Comparison of ENCODE assay signal across 11 cellular contexts in the genomic region with DNA sequence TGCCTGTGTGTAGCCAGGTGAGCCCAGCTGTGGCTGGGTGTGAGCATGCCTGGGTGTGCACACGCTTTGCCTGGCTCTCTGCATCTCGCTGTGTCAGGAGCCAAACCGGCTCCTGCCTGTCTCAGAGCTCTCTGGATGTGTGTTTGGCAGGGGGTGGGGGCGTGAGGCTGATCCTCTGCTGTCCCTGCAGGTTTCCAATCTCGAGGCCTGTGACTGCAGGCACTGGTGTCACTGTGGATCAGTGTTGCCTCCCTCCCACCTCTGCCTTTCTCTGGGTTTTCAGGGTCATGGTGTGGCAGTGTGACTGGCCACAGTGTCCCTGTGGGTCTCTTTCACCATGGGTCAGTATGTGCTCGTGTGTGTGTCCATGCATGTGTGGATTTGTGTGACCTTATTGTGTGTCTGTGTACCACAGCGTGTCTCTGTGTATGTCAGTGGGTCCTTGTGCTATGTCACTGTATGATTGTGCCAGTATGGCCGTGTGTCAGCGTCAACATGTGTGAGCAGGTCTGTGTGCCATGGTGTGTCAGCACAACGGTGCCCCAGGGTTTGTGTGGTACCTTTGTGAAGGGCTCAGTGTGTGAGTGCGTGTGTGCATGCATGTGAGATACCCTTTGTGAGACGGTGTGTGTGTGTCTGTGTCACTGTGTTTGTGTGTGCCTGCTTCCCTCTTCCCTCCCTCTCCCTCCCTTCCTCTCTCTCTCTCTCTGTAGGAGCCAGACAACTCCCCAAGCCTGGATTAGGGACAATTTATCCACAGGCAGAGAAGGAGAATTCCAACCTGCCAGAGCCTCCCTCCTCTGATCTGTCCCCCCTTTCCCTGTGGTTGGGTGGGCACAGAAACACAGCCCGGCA. TPM values are rescaled to one million over a fixed set of nuclear protein-coding genes. Genes with fewer than 3 reads are reported as not detected.
DNase-seq lines count a peak whose midpoint lies in the region; ATAC-seq and TF ChIP-seq lines count a peak whose summit lies in the region.
"Had no signal": no experiment of that assay in that cellular context is flagged by ENCODE, and none has a peak within 500 bp of the region (broad histone marks: within the 10 kb centered on the region; RNA-seq: fewer than 3 reads in every experiment).

No MANE protein-coding gene starts in this region.

- no peaks in the 10 kb centered on the region for H3K9me3 ChIP-seq in Caco-2

- CTCF ChIA-PET in Caco-2 (lab: Charles Lee) (no interaction called here), WTC11 (lab: Charles Lee) (interaction anchor here (0.5 to 11.6 kb wide), 8 partner anchors 8 to 206 kb away, joined by 3 to 489 read pairs (median 4); no protein-coding TSS in a partner anchor)

- TF ChIP-seq CTCF in Caco-2 (IDR thresholded peaks at IDR 0.05; ENCODE audit: insufficient read depth in 1 of 2, low read depth in 1 of 2, low read length in 1 of 2, severe bottlenecking in 1 of 2, unreplicated experiment in 1 of 2) (no peak), WTC11 (IDR thresholded peaks at IDR 0.05) (no peak)

- no peaks in the 10 kb centered on the region; the same call in 1 of the 2 replicates for H3K36me3 ChIP-seq in Caco-2 (ENCODE audit: control insufficient read depth, insufficient read depth, low read length)

- H3K27me3 Mint-ChIP-seq in Caco-2 (ENCODE audit: insufficient read depth, unreplicated experiment) (no peaks in the 10 kb centered on the region), WTC11 (ENCODE audit: low read depth) (no peaks in the 10 kb centered on the region)
- H3K27me3 Mint-ChIP-seq in activated T-helper 1 cell treated with anti-CD3 and anti-CD28 coated beads, Interleukin-12 subunit alpha, Interleukin-12 subunit beta, Interleukin-2, Interleukin-4 antibody, amounts not matched to agents 30 ng/mL and 10 ng/mL and 1 ng/mL, durations not matched to agents 14 hours and 24 hours and 36 hours (ENCODE audit: insufficient read depth) = no peaks in the 10 kb centered on the region
- H3K27me3 Mint-ChIP-seq: activated CD8-positive, alpha-beta memory T cell treated with anti-CD3 and anti-CD28 coated beads, Interleukin-2, amount 10 ng/mL, durations not matched to agents 7 days and 5 days had no signal

- H3K4me3 Mint-ChIP-seq in Caco-2 (ENCODE audit: unreplicated experiment) = no peak overlapping the region
- H3K4me3 Mint-ChIP-seq in WTC11 = no peak overlapping the region
- H3K4me3 Mint-ChIP-seq in activated T-helper 1 cell treated with anti-CD3 and anti-CD28 coated beads, Interleukin-12 subunit alpha, Interleukin-12 subunit beta, Interleukin-2, Interleukin-4 antibody, amounts not matched to agents 30 ng/mL and 10 ng/mL and 1 ng/mL, durations not matched to agents 14 hours and 24 hours and 36 hours = no peak overlapping the region
- H3K4me3 Mint-ChIP-seq: activated CD8-positive, alpha-beta memory T cell treated with anti-CD3 and anti-CD28 coated beads, Interleukin-2, amount 10 ng/mL, durations not matched to agents 7 days and 5 days had no signal

- H3K4me1 Mint-ChIP-seq in Caco-2 (ENCODE audit: low read depth, unreplicated experiment) (peaks cover 37% of the 10 kb centered on the region), WTC11 (peaks cover 84% of the 10 kb centered on the region)
- peaks cover 37% of the 10 kb centered on the region for H3K4me1 Mint-ChIP-seq in activated T-helper 1 cell treated with anti-CD3 and anti-CD28 coated beads, Interleukin-12 subunit alpha, Interleukin-12 subunit beta, Interleukin-2, Interleukin-4 antibody, amounts not matched to agents 30 ng/mL and 10 ng/mL and 1 ng/mL, durations not matched to agents 14 hours and 24 hours and 36 hours (ENCODE audit: low read depth)

- POLR2A ChIA-PET in Caco-2 (lab: Charles Lee) = interaction anchor here (0.7 kb wide), 1 partner anchor 390 kb away, joined by 7 read pairs; no protein-coding TSS in a partner anchor
- POLR2A ChIA-PET in WTC11 (lab: Charles Lee) = interaction anchor here (0.6 kb wide), 1 partner anchor 15 kb away, joined by 3 read pairs; no protein-coding TSS in a partner anchor

- peaks cover 17% of the 10 kb centered on the region for H3K36me3 Mint-ChIP-seq in Caco-2 (ENCODE audit: insufficient read depth, unreplicated experiment)
- H3K36me3 Mint-ChIP-seq in WTC11 = no peaks in the 10 kb centered on the region
- peaks cover 4% of the 10 kb centered on the region for H3K36me3 Mint-ChIP-seq in activated T-helper 1 cell treated with anti-CD3 and anti-CD28 coated beads, Interleukin-12 subunit alpha, Interleukin-12 subunit beta, Interleukin-2, Interleukin-4 antibody, amounts not matched to agents 30 ng/mL and 10 ng/mL and 1 ng/mL, durations not matched to agents 14 hours and 24 hours and 36 hours (ENCODE audit: low read depth)
- H3K36me3 Mint-ChIP-seq: activated CD8-positive, alpha-beta memory T cell treated with anti-CD3 and anti-CD28 coated beads, Interleukin-2, amount 10 ng/mL, durations not matched to agents 7 days and 5 days had no signal

- H3K27me3 ChIP-seq in Caco-2 (replicated peaks; ENCODE audit: control insufficient read depth, insufficient read depth, low read length) = no peaks in the 10 kb centered on the region

- peaks cover 33% of the 10 kb centered on the region for H3K4me1 ChIP-seq in Caco-2

- H3K27ac Mint-ChIP-seq in Caco-2 (ENCODE audit: unreplicated experiment) (peak overlapping the region; percentile 6), WTC11 (peak overlapping the region; percentile 89)
- no peak overlapping the region for H3K27ac Mint-ChIP-seq in activated T-helper 1 cell treated with anti-CD3 and anti-CD28 coated beads, Interleukin-12 subunit alpha, Interleukin-12 subunit beta, Interleukin-2, Interleukin-4 antibody, amounts not matched to agents 30 ng/mL and 10 ng/mL and 1 ng/mL, durations not matched to agents 14 hours and 24 hours and 36 hours
- H3K27ac Mint-ChIP-seq: activated CD8-positive, alpha-beta memory T cell treated with anti-CD3 and anti-CD28 coated beads, Interleukin-2, amount 10 ng/mL, durations not matched to agents 7 days and 5 days had no signal

- DNase-seq in Caco-2 (no peak), WTC11 (ENCODE audit: low spot score) (no peak), left ventricle myocardium superior (peak; percentile 31), retina (peak; percentile 59), posterior vena cava (ENCODE audit: low spot score) (no peak), AML-193 (lab: John Stamatoyannopoulos, UW) (no peak)
- DNase-seq in activated T-helper 1 cell treated with anti-CD3 and anti-CD28 coated beads, Interleukin-12 subunit alpha, Interleukin-12 subunit beta, Interleukin-2, Interleukin-4 antibody, amounts not matched to agents 30 ng/mL and 10 ng/mL and 1 ng/mL, durations not matched to agents 14 hours and 24 hours and 36 hours (ENCODE audit: low spot score) = no peak
- DNase-seq: activated CD8-positive, alpha-beta memory T cell treated with anti-CD3 and anti-CD28 coated beads, Interleukin-2, amount 10 ng/mL, durations not matched to agents 7 days and 5 days; DMS 273 treated with DMSO at 0.1 percent for 48 hours; NCI-H187 treated with DMSO at 0.1 percent for 48 hours had no signal

- ATAC-seq in WTC11 = no peak
- ATAC-seq in left ventricle myocardium superior = no peak
- no peak for ATAC-seq in GM21381 (IDR thresholded peaks at IDR 0.05; ENCODE audit: unreplicated experiment)
- ATAC-seq: activated CD8-positive, alpha-beta memory T cell treated with anti-CD3 and anti-CD28 coated beads, Interleukin-2, amount 10 ng/mL, durations not matched to agents 7 days and 5 days had no signal

- H3K4me3 ChIP-seq in Caco-2 (ENCODE audit: low read depth, low read length) = no peak overlapping the region

- BruUV-seq in Caco-2 (replicated peaks; lab: Mats Ljungman, UMichigan) = no TSS peak

- intact Hi-C loops in Caco-2 (cut with micrococcal nuclease; ENCODE audit: unreplicated experiment) = no loop called here
- intact Hi-C loops in left ventricle myocardium superior (cut with micrococcal nuclease) = loop anchor here (5.0 kb wide), 1 partner anchor 42 kb away; a partner anchor contains a TSS
- intact Hi-C loops in activated T-helper 1 cell treated with anti-CD3 and anti-CD28 coated beads, Interleukin-12 subunit alpha, Interleukin-12 subunit beta, Interleukin-2, Interleukin-4 antibody, amounts not matched to agents 30 ng/mL and 10 ng/mL and 1 ng/mL, durations not matched to agents 14 hours and 24 hours and 36 hours (cut with micrococcal nuclease) = no loop called here
- intact Hi-C loops in posterior vena cava (cut with DNase I) = no loop called here

- H3K9me3 Mint-ChIP-seq in Caco-2 (ENCODE audit: unreplicated experiment) = no peaks in the 10 kb centered on the region
- H3K9me3 Mint-ChIP-seq in WTC11 = no peaks in the 10 kb centered on the region
- H3K9me3 Mint-ChIP-seq in activated T-helper 1 cell treated with anti-CD3 and anti-CD28 coated beads, Interleukin-12 subunit alpha, Interleukin-12 subunit beta, Interleukin-2, Interleukin-4 antibody, amounts not matched to agents 30 ng/mL and 10 ng/mL and 1 ng/mL, durations not matched to agents 14 hours and 24 hours and 36 hours = no peaks in the 10 kb centered on the region

TF ChIP-seq in WTC11, 78 proteins besides CTCF, POLR2A, EP300 and RAD21 (continues in another document):
- TF ChIP-seq GRHL2 (CRISPR knock-in tag; IDR thresholded peaks at IDR 0.05; ENCODE audit: insufficient replicate concordance, severe bottlenecking) = no peak
- TF ChIP-seq KAT7 (CRISPR knock-in tag; IDR thresholded peaks at IDR 0.05; ENCODE audit: borderline replicate concordance) = no peak
- TF ChIP-seq TEAD1 (CRISPR knock-in tag; IDR thresholded peaks at IDR 0.05) = no peak
- TF ChIP-seq, protein P1, sequence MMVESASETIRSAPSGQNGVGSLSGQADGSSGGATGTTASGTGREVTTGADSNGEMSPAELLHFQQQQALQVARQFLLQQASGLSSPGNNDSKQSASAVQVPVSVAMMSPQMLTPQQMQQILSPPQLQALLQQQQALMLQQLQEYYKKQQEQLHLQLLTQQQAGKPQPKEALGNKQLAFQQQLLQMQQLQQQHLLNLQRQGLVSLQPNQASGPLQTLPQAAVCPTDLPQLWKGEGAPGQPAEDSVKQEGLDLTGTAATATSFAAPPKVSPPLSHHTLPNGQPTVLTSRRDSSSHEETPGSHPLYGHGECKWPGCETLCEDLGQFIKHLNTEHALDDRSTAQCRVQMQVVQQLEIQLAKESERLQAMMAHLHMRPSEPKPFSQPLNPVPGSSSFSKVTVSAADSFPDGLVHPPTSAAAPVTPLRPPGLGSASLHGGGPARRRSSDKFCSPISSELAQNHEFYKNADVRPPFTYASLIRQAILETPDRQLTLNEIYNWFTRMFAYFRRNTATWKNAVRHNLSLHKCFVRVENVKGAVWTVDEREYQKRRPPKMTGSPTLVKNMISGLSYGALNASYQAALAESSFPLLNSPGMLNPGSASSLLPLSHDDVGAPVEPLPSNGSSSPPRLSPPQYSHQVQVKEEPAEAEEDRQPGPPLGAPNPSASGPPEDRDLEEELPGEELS (CRISPR knock-in tag; IDR thresholded peaks at IDR 0.05) = no peak

RNA-seq across cellular contexts. Expression of a gene that starts 43.4 kb away (rescaled TPM):
- total RNA-seq in Caco-2 (2022) (17.0 and 17.3 TPM in 2 replicates), WTC11 (2021) (31.6 to 49.0 TPM (median 32.6 TPM) in 3 replicates), left ventricle myocardium superior (42.8 TPM), posterior vena cava (10 to 100 TPM; 54.5 to 58.3 TPM)
- 33.7 and 33.9 TPM in 2 replicates for total RNA-seq in activated T-helper 1 cell treated with anti-CD3 and anti-CD28 coated beads, Interleukin-12 subunit alpha, Interleukin-12 subunit beta, Interleukin-2, Interleukin-4 antibody, amounts not matched to agents 30 ng/mL and 10 ng/mL and 1 ng/mL, durations not matched to agents 14 hours and 24 hours and 36 hours

Comparison
In these comparisons a context has a peak if more than half of its experiments do, and no peak if none do; other contexts are left out.
1. DNase-seq: peak in left ventricle myocardium superior (single experiment) and retina (single experiment); none in Caco-2 (0 of 2), WTC11 (single experiment), activated T-helper 1 cell treated with anti-CD3 and anti-CD28 coated beads, Interleukin-12 subunit alpha, Interleukin-12 subunit beta, Interleukin-2, Interleukin-4 antibody, amounts not matched to agents 30 ng/mL and 10 ng/mL and 1 ng/mL, durations not matched to agents 14 hours and 24 hours and 36 hours (single experiment), posterior vena cava (single experiment) and AML-193 (0 of 2).